In the genomic region with DNA sequence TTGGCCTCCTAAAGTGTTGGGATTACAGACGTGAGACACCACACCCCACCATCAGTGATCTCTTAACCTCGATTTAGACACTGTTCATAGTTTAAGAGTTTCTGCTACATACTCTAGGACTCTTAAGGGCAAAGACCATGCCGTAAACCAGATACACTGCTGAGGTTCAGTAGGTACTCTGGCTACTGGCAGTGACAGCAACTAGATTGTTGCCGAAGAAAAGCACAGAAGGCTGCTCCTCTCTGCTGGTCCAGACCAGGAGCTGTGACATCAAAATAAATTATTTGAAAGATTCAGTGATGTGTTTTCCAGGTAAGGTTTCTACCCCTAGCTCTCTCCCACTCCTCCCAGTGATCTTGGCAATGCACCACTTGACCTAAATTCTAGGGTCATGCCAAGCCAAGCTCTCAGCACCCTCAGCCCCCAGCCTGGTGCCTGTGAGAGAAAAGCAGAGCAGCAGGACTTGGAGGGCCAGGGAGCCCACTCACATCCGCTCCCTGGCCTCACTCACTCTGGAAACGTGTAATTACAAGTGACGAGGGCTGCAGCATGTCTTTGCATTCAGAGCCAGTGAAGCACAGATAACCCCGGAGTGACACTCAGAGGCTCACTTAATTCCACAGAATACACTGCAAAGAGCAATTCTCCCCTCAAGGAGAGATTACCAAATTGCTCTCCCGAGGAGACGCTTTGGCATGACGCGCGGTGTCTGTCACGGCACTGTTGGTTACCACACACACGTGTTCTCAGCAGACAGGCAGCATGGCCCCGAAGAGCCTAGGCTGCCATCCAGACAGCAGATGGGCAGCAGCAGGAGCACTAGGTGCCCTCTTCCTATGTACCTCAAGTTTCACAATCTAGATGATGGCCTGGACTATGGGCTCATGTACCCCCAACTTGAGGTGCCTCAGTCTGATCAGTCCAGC, we compare ENCODE assay signal across 17 cellular contexts.
DNase-seq lines count a peak whose midpoint lies in the region; ATAC-seq and TF ChIP-seq lines count a peak whose summit lies in the region.
"Had no signal": no experiment of that assay in that cellular context is flagged by ENCODE, and none has a peak within 500 bp of the region (broad histone marks: within the 10 kb centered on the region; RNA-seq: fewer than 3 reads in every experiment).

No MANE protein-coding gene starts in this region.

- H2AFZ ChIP-seq in hepatocyte, result no peak overlapping the region

- no peaks in the 10 kb centered on the region for H3K9me3 Mint-ChIP-seq in CD4-positive, alpha-beta memory T cell
- H3K9me3 Mint-ChIP-seq: nephron; T-helper 1 cell treated with Interleukin-12 subunit alpha and Interleukin-12 subunit beta and Interleukin-4 antibody, amounts not matched to agents 30 μg/mL and 1 μg/mL, for 36 hours; WTC11 had no signal

- H3K36me3 ChIP-seq in lower lobe of right lung, result peaks cover 20% of the 10 kb centered on the region
- peaks cover 0 to 11% (median 0%) of the 10 kb centered on the region in 6 donors for H3K36me3 ChIP-seq in spleen
- no peaks in the 10 kb centered on the region for H3K36me3 ChIP-seq in hepatocyte (replicated peaks; ENCODE audit: insufficient read depth, low read depth)
- H3K36me3 ChIP-seq in CD4-positive, alpha-beta memory T cell (ENCODE audit: insufficient read depth, low read length), result no peaks in the 10 kb centered on the region
- H3K36me3 ChIP-seq: BLaER1 treated with 17β-estradiol and CSF1 and Interleukin-3, amounts not matched to agents 10 nM and 100 nM; colonic mucosa had no signal

- peaks cover 24% of the 10 kb centered on the region for H3K4me1 ChIP-seq in lower lobe of right lung
- peaks cover 6 to 38% (median 12%) of the 10 kb centered on the region in 6 donors for H3K4me1 ChIP-seq in spleen
- peaks cover 9% of the 10 kb centered on the region for H3K4me1 ChIP-seq in hepatocyte (ENCODE audit: insufficient read depth)
- H3K4me1 ChIP-seq in CD4-positive, alpha-beta memory T cell (ENCODE audit: insufficient read depth, low read length), result no peaks in the 10 kb centered on the region
- H3K4me1 ChIP-seq: colonic mucosa had no signal

- H3K27ac ChIP-seq in lower lobe of right lung, result no peak overlapping the region
- no peak overlapping the region for H3K27ac ChIP-seq in spleen
- H3K27ac ChIP-seq in hepatocyte, result no peak overlapping the region
- H3K27ac ChIP-seq in CD4-positive, alpha-beta memory T cell (ENCODE audit: low read depth, low read length), result no peak overlapping the region
- H3K27ac ChIP-seq: BLaER1 treated with 17β-estradiol and CSF1 and Interleukin-3, amounts not matched to agents 10 nM and 100 nM; colonic mucosa; RWPE1 had no signal

- H3K4me3 ChIP-seq in lower lobe of right lung, result no peak overlapping the region
- H3K4me3 ChIP-seq in spleen, result no peak overlapping the region
- no peak overlapping the region for H3K4me3 ChIP-seq in hepatocyte
- H3K4me3 ChIP-seq in CD4-positive, alpha-beta memory T cell (ENCODE audit: low read length in 2 of 2), result no peak overlapping the region
- H3K4me3 ChIP-seq: BLaER1 treated with 17β-estradiol and CSF1 and Interleukin-3, amounts not matched to agents 10 nM and 100 nM; colonic mucosa had no signal

- no peak for ATAC-seq in lower lobe of right lung
- ATAC-seq: WTC11 had no signal

- H4K20me1 ChIP-seq in hepatocyte (ENCODE audit: insufficient read depth, poor library complexity, severe bottlenecking), result no peaks in the 10 kb centered on the region

- 85 to 93% (median 91%) methylated on average over 12 to 16 of the region's 16 CpGs for WGBS in spleen, 5 donors
- 64% methylated on average over 16 of the region's 16 CpGs for WGBS in hepatocyte (ENCODE audit: low lambda C conversion rate, missing lambda C conversion rate)

- H3K36me3 Mint-ChIP-seq in CD4-positive, alpha-beta memory T cell, result no peaks in the 10 kb centered on the region
- H3K36me3 Mint-ChIP-seq: WTC11 had no signal

- H3K4me3 Mint-ChIP-seq in CD4-positive, alpha-beta memory T cell, result no peak overlapping the region
- H3K4me3 Mint-ChIP-seq: nephron; T-helper 1 cell treated with Interleukin-12 subunit alpha and Interleukin-12 subunit beta and Interleukin-4 antibody, amounts not matched to agents 30 μg/mL and 1 μg/mL, for 36 hours; WTC11 had no signal

- H3K9me3 ChIP-seq in lower lobe of right lung (no peaks in the 10 kb centered on the region), spleen (no peaks in the 10 kb centered on the region), hepatocyte (ENCODE audit: low read depth) (no peaks in the 10 kb centered on the region)
- no peaks in the 10 kb centered on the region for H3K9me3 ChIP-seq in CD4-positive, alpha-beta memory T cell (ENCODE audit: control insufficient read depth in 1 of 2, low read length in 2 of 2)
- H3K9me3 ChIP-seq: BLaER1 treated with 17β-estradiol and CSF1 and Interleukin-3, amounts not matched to agents 10 nM and 100 nM; colonic mucosa had no signal

- intact Hi-C loops in lower lobe of right lung (cut with DNase I) (no loop called here), spleen (cut with DNase I; ENCODE audit: low total_unique reads) (no loop called here)
- intact Hi-C loops in CD4-positive, alpha-beta memory T cell (cut with micrococcal nuclease), result no loop called here

- H3K4me2 ChIP-seq in hepatocyte, result no peak overlapping the region

- H3K27me3 Mint-ChIP-seq in CD4-positive, alpha-beta memory T cell, result peaks cover 0 to 2% of the 10 kb centered on the region in 2 donors

- H3K27me3 ChIP-seq in lower lobe of right lung (ENCODE audit: low read depth) (no peaks in the 10 kb centered on the region), spleen (replicated peaks in 1 of 7) (no peaks in the 10 kb centered on the region), hepatocyte (no peaks in the 10 kb centered on the region)
- no peaks in the 10 kb centered on the region for H3K27me3 ChIP-seq in CD4-positive, alpha-beta memory T cell (ENCODE audit: insufficient read depth, low read length)
- H3K27me3 ChIP-seq: BLaER1 treated with 17β-estradiol and CSF1 and Interleukin-3, amounts not matched to agents 10 nM and 100 nM; colonic mucosa had no signal

- peaks cover 0 to 3% (median under 1%) of the 10 kb centered on the region in 4 donors for H3K4me1 Mint-ChIP-seq in CD4-positive, alpha-beta memory T cell

- TF ChIP-seq CTCF in lower lobe of right lung (IDR thresholded peaks at IDR 0.05) (no peak), spleen (IDR thresholded peaks at IDR 0.05 in 8 of 11, conservative IDR thresholded peaks at IDR 0.05 in 3 of 11) (no peak), hepatocyte (IDR thresholded peaks at IDR 0.05; ENCODE audit: poor library complexity) (no peak)

- TF ChIP-seq POLR2A in spleen (IDR thresholded peaks at IDR 0.05), result no peak

- DNase-seq in NCI-H2227 (lab: John Stamatoyannopoulos, UW; ENCODE audit: unreplicated experiment) (peak; percentile 84), cerebellum (ENCODE audit: low spot score) (peak; percentile 70), lower lobe of right lung (peak; percentile 25), spleen (peak; percentile 52), hepatocyte (ENCODE audit: low spot score) (no peak), medulla oblongata (ENCODE audit: extremely low spot score) (no peak)
- no peak for DNase-seq in CD4-positive, alpha-beta memory T cell
- DNase-seq: activated gamma-delta T cell; colonic mucosa; DMS153; mammary epithelial cell; stimulated activated CD4-positive, alpha-beta T cell treated with anti-CD3 and anti-CD28 coated beads, Interleukin-4, amount 100 ng/mL, for 1 hour had no signal

- no peak overlapping the region for H3K27ac Mint-ChIP-seq in CD4-positive, alpha-beta memory T cell
- H3K27ac Mint-ChIP-seq: nephron; T-helper 1 cell treated with Interleukin-12 subunit alpha and Interleukin-12 subunit beta and Interleukin-4 antibody, amounts not matched to agents 30 μg/mL and 1 μg/mL, for 36 hours; WTC11 had no signal

- CTCF ChIA-PET in CD4-positive, alpha-beta memory T cell (lab: Charles Lee; ENCODE audit: partially characterized antibody), result interaction anchor here (1.1 to 13.2 kb wide), 4 partner anchors 17 to 576 kb away, joined by 3 to 188 read pairs (median 3); no protein-coding TSS in a partner anchor

- POLR2A ChIA-PET in CD4-positive, alpha-beta memory T cell (lab: Charles Lee; ENCODE audit: partially characterized antibody), result no interaction called here

- H3K9me2 ChIP-seq in hepatocyte (replicated peaks; ENCODE audit: insufficient read depth), result no peaks in the 10 kb centered on the region

- no peaks in the 10 kb centered on the region for H3K79me2 ChIP-seq in hepatocyte

Comparison
In these comparisons a context has a peak if more than half of its experiments do, and no peak if none do; other contexts are left out.
1. DNase-seq: peak in NCI-H2227 (single experiment), cerebellum (single experiment), lower lobe of right lung (single experiment) and spleen (single experiment); none in hepatocyte (single experiment), CD4-positive, alpha-beta memory T cell (0 of 5) and medulla oblongata (single experiment).